17 cellular contexts compared by ENCODE assay signal in genomic region chr2:43123486-43123885, GRCh38.
DNase-seq lines count a peak whose midpoint lies in the region; TF ChIP-seq lines count a peak whose summit lies in the region.
"Had no signal": no experiment of that assay in that cellular context is flagged by ENCODE, and none has a peak within 500 bp of the region (broad histone marks: within the 10 kb centered on the region; RNA-seq: fewer than 3 reads in every experiment).

No MANE protein-coding gene starts in this region.

- no peak overlapping the region for H3K4me3 Mint-ChIP-seq in dendritic cell treated with granulocyte-macrophage colony-stimulating factor and Interleukin-4, amounts not matched to agents 40 ng/mL and 50 ng/mL, for 4 days

- H3K4me3 ChIP-seq in BLaER1 treated with 17β-estradiol and CSF1 and Interleukin-3, amounts not matched to agents 10 nM and 100 nM, result no peak overlapping the region; a peak in 1 of 20 replicates
- H3K4me3 ChIP-seq in rectal smooth muscle tissue (ENCODE audit: low read length), result no peak overlapping the region
- H3K4me3 ChIP-seq: GM23248, SK-N-MC had no signal

- intact Hi-C loops in dendritic cell treated with granulocyte-macrophage colony-stimulating factor and Interleukin-4, amounts not matched to agents 40 ng/mL and 50 ng/mL, for 4 days (cut with micrococcal nuclease), result loop anchor here (10.0 kb wide), 1 partner anchor 99 kb away; no protein-coding TSS in a partner anchor

- H4K20me1 ChIP-seq in BLaER1 treated with 17β-estradiol and CSF1 and Interleukin-3, amounts not matched to agents 10 nM and 100 nM, result no peaks in the 10 kb centered on the region

- H3K9me3 ChIP-seq in BLaER1 treated with 17β-estradiol and CSF1 and Interleukin-3, amounts not matched to agents 10 nM and 100 nM (replicated peaks in 1 of 11), result peaks cover 6 to 14% (median 13%) of the 10 kb centered on the region in 11 experiments; a peak in 20 of 22 replicates

- H3K27ac Mint-ChIP-seq in dendritic cell treated with granulocyte-macrophage colony-stimulating factor and Interleukin-4, amounts not matched to agents 40 ng/mL and 50 ng/mL, for 4 days, result peak overlapping the region; percentile 35

- peak; percentile 4 for DNase-seq in GM10248 (ENCODE audit: extremely low spot score)
- no peak for DNase-seq in C1 segment of cervical spinal cord (lab: John Stamatoyannopoulos, UW)
- no peak for DNase-seq in NCI-H345 (lab: John Stamatoyannopoulos, UW)
- no peak for DNase-seq in NCI-H510A (lab: John Stamatoyannopoulos, UW)
- no peak for DNase-seq in medulla oblongata (ENCODE audit: extremely low spot score)
- DNase-seq: AML-193, GDM1, GM23248, KBM-7, NCI-H1436, NCI-H2029, NCI-H510A treated with DMSO at 0.1 percent for 48 hours had no signal

- peaks cover 6% of the 10 kb centered on the region for H3K36me3 Mint-ChIP-seq in dendritic cell treated with granulocyte-macrophage colony-stimulating factor and Interleukin-4, amounts not matched to agents 40 ng/mL and 50 ng/mL, for 4 days (ENCODE audit: low read depth)

- H3K36me3 ChIP-seq in BLaER1 treated with 17β-estradiol and CSF1 and Interleukin-3, amounts not matched to agents 10 nM and 100 nM, result no peaks in the 10 kb centered on the region
- H3K36me3 ChIP-seq in rectal smooth muscle tissue (ENCODE audit: control insufficient read depth, insufficient read depth, low read length), result no peaks in the 10 kb centered on the region

- POLR2A ChIA-PET in GM10248 (lab: Yijun Ruan, JAX), result no interaction called here

- peaks cover 60 to 73% (median 69%) of the 10 kb centered on the region in 10 experiments for H3K4me1 ChIP-seq in BLaER1 treated with 17β-estradiol and CSF1 and Interleukin-3, amounts not matched to agents 10 nM and 100 nM
- peaks cover 5% of the 10 kb centered on the region for H3K4me1 ChIP-seq in rectal smooth muscle tissue (ENCODE audit: control insufficient read depth, insufficient read depth, low read length)

- H3K27me3 Mint-ChIP-seq in dendritic cell treated with granulocyte-macrophage colony-stimulating factor and Interleukin-4, amounts not matched to agents 40 ng/mL and 50 ng/mL, for 4 days, result no peaks in the 10 kb centered on the region

- H3K9ac ChIP-seq in BLaER1 treated with 17β-estradiol and CSF1 and Interleukin-3, amounts not matched to agents 10 nM and 100 nM, result peak overlapping the region in 5 of 11 experiments; percentile 12 to 71 (median 36); a peak in 4 of 22 replicates
- H3K9ac ChIP-seq in rectal smooth muscle tissue (ENCODE audit: low read length), result no peak overlapping the region
- H3K9ac ChIP-seq: GM23248 had no signal

- H3K27me3 ChIP-seq in BLaER1 treated with 17β-estradiol and CSF1 and Interleukin-3, amounts not matched to agents 10 nM and 100 nM, result no peaks in the 10 kb centered on the region
- H3K27me3 ChIP-seq in rectal smooth muscle tissue (ENCODE audit: control insufficient read depth, insufficient read depth, low read length), result no peaks in the 10 kb centered on the region

- peaks cover 13% of the 10 kb centered on the region for H3K9me3 Mint-ChIP-seq in dendritic cell treated with granulocyte-macrophage colony-stimulating factor and Interleukin-4, amounts not matched to agents 40 ng/mL and 50 ng/mL, for 4 days

- peak overlapping the region in 4 of 11 experiments; percentile 78 to 84 (median 82); a peak in 5 of 22 replicates for H3K27ac ChIP-seq in BLaER1 treated with 17β-estradiol and CSF1 and Interleukin-3, amounts not matched to agents 10 nM and 100 nM
- peak overlapping the region; percentile 64 for H3K27ac ChIP-seq in rectal smooth muscle tissue (ENCODE audit: low read depth, low read length)
- H3K27ac ChIP-seq: GM23248, HL-60, SK-N-MC had no signal

- H3K4me1 Mint-ChIP-seq in dendritic cell treated with granulocyte-macrophage colony-stimulating factor and Interleukin-4, amounts not matched to agents 40 ng/mL and 50 ng/mL, for 4 days (ENCODE audit: low read depth), result peaks cover 67% of the 10 kb centered on the region

- CTCF ChIA-PET in GM10248 (lab: Yijun Ruan, JAX), result interaction anchor here (1.1 to 1.8 kb wide), 2 partner anchors 8 to 12 kb away, joined by 3 to 4 read pairs; no protein-coding TSS in a partner anchor

- peak overlapping the region; percentile 60 to 96 (median 93); a peak in 21 of 22 replicates for H3K4me2 ChIP-seq in BLaER1 treated with 17β-estradiol and CSF1 and Interleukin-3, amounts not matched to agents 10 nM and 100 nM

- TF ChIP-seq CTCF in GM10248 (IDR thresholded peaks at IDR 0.05; ENCODE audit: control extremely low read depth, extremely low read depth, low read depth, missing control alignments), result no peak
